In genomic region chr12:26633591-26634210, GRCh38 we compare ENCODE assay signal across 1 cellular context.
TF ChIP-seq lines count a peak whose summit lies in the region.

No MANE protein-coding gene starts in this region.

TF ChIP-seq in HepG2, 621 proteins besides CTCF, POLR2A, EP300 and RAD21 (continued from another document):
- no peak for TF ChIP-seq IRF1 (CRISPR knock-in tag; IDR thresholded peaks at IDR 0.05; ENCODE audit: low read depth)
- TF ChIP-seq ZNF547 (CRISPR knock-in tag; IDR thresholded peaks at IDR 0.05), result no peak
- TF ChIP-seq MLLT10 (CRISPR knock-in tag; IDR thresholded peaks at IDR 0.05), result no peak
- no peak for TF ChIP-seq AGO2 (optimal IDR thresholded peaks at IDR 0.05; ENCODE audit: low read depth, low read length)
- no peak for TF ChIP-seq ZNF24 (IDR thresholded peaks at IDR 0.05)
- TF ChIP-seq ZNF354B (CRISPR knock-in tag; IDR thresholded peaks at IDR 0.05), result no peak
- no peak for TF ChIP-seq ARID5B (CRISPR knock-in tag; IDR thresholded peaks at IDR 0.05)
- TF ChIP-seq SOX6 (IDR thresholded peaks at IDR 0.05), result no peak
- TF ChIP-seq SOX6 (CRISPR knock-in tag; IDR thresholded peaks at IDR 0.05), result peak; percentile 33; the same call in 1 of the 2 replicates
- peak; percentile 76 for TF ChIP-seq CEBPG (CRISPR knock-in tag; IDR thresholded peaks at IDR 0.05)
- TF ChIP-seq ZFAT (CRISPR knock-in tag; conservative IDR thresholded peaks at IDR 0.05), result no peak
- no peak for TF ChIP-seq MXD3 (CRISPR knock-in tag; IDR thresholded peaks at IDR 0.05)
- TF ChIP-seq ZNF326 (CRISPR knock-in tag; IDR thresholded peaks at IDR 0.05; ENCODE audit: borderline replicate concordance), result no peak
- no peak for TF ChIP-seq EEA1 (CRISPR knock-in tag; IDR thresholded peaks at IDR 0.05; ENCODE audit: borderline replicate concordance)
- peak; percentile 92 for TF ChIP-seq CEBPB (IDR thresholded peaks at IDR 0.05; ENCODE audit: borderline replicate concordance, low read depth, low read length)
